1 cellular context compared by ENCODE assay signal in the genomic region with DNA sequence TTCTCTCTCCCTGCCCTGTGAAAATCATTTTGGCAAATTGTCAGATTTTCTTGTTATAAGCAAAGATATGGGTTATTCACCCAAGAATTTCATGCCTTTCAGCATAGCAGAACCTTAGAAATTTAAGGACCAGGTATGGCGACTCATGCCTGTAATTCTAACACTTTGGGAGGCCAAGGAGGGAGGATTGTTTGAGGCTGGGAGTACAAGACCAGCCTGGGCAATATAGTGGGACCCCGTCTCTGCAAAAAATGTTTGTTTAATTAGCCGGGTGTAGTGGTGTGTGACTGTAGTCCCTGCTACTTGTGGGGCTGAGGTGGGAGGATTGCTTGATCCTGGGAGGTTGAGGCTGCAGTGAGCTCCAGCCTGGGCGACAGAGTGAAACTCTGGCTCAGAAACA.
A peak's percentile ranks its signal among the peaks of the same experiment; 100 is the strongest.
TF ChIP-seq lines count a peak whose summit lies in the region.

No MANE protein-coding gene starts in this region.

TF ChIP-seq in H1, 55 proteins besides CTCF, POLR2A, EP300 and RAD21:
- TF ChIP-seq SIRT6 (IDR thresholded peaks at IDR 0.05; ENCODE audit: low read length) (no peak), KDM1A (IDR thresholded peaks at IDR 0.05; ENCODE audit: borderline replicate concordance, low read length) (peak; percentile 53; the same call in 1 of the 2 replicates), TCF12 (IDR thresholded peaks at IDR 0.05; ENCODE audit: low read depth, low read length) (no peak), RXRA (IDR thresholded peaks at IDR 0.05; ENCODE audit: insufficient read depth, low read depth, low read length) (no peak)
